In genomic region chrX:96721398-96721797, GRCh38 we compare ENCODE assay signal across 13 cellular contexts. TPM values are rescaled to one million over a fixed set of nuclear protein-coding genes. Genes with fewer than 3 reads are reported as not detected.
DNase-seq lines count a peak whose midpoint lies in the region; ATAC-seq, FAIRE-seq and TF ChIP-seq lines count a peak whose summit lies in the region.
"Had no signal": no experiment of that assay in that cellular context is flagged by ENCODE, and none has a peak within 500 bp of the region (broad histone marks: within the 10 kb centered on the region; RNA-seq: fewer than 3 reads in every experiment).

No MANE protein-coding gene starts in this region.

- peaks cover 14% of the 10 kb centered on the region; the same call in 2 of the 3 replicates for H3K9me3 Mint-ChIP-seq in GM23338

- no peak overlapping the region for H2AFZ ChIP-seq in GM23338

- no peaks in the 10 kb centered on the region for H3K9me3 ChIP-seq in adrenal gland (replicated peaks in 1 of 3)

- no peaks in the 10 kb centered on the region for H3K9me2 ChIP-seq in GM23338 (ENCODE audit: insufficient read depth)

- intact Hi-C loops in left ventricle myocardium superior (cut with micrococcal nuclease) = no loop called here
- intact Hi-C loops in adrenal gland (cut with DNase I) = no loop called here

- no peak overlapping the region for H3K4me2 ChIP-seq in GM23338

- peaks cover 4% of the 10 kb centered on the region; the same call in 2 of the 3 replicates for H3K4me1 Mint-ChIP-seq in GM23338
- H3K4me1 Mint-ChIP-seq: activated naive CD8-positive, alpha-beta T cell treated with anti-CD3 and anti-CD28 coated beads, Interleukin-2, amount 10 ng/mL, durations not matched to agents 7 days and 5 days had no signal

- no peak for TF ChIP-seq CTCF in GM23338 (conservative IDR thresholded peaks at IDR 0.05; ENCODE audit: low read depth in 2 of 2)
- TF ChIP-seq CTCF in adrenal gland (IDR thresholded peaks at IDR 0.05) = no peak

- H3K36me3 ChIP-seq in GM23338 (ENCODE audit: insufficient read depth) (no peaks in the 10 kb centered on the region), adrenal gland (replicated peaks in 1 of 2) (no peaks in the 10 kb centered on the region)

- no peaks in the 10 kb centered on the region for H3K27me3 ChIP-seq in GM23338 (ENCODE audit: insufficient read depth)
- H3K27me3 ChIP-seq in adrenal gland = no peaks in the 10 kb centered on the region

- peak; percentile 1 for DNase-seq in GM12891 (ENCODE audit: insufficient read length, low spot score)
- peak; percentile 5 for DNase-seq in RPMI8226
- DNase-seq in left ventricle myocardium superior = no peak
- no peak for DNase-seq in caudate nucleus (lab: John Stamatoyannopoulos, UW)
- no peak for DNase-seq in GM23338 (ENCODE audit: low spot score)
- DNase-seq in adrenal gland = no peak
- DNase-seq: activated naive CD8-positive, alpha-beta T cell treated with anti-CD3 and anti-CD28 coated beads, Interleukin-2, amount 10 ng/mL, durations not matched to agents 7 days and 5 days; C1 segment of cervical spinal cord; H9; NCI-H2171 treated with DMSO at 0.1 percent for 48 hours; stimulated activated CD4-positive, alpha-beta T cell treated with anti-CD3 and anti-CD28 coated beads, Interleukin-1b, Interleukin-23, amount 100 ng/mL, for 48 hours had no signal

- peaks cover 14% of the 10 kb centered on the region; the same call in 2 of the 3 replicates for H3K36me3 Mint-ChIP-seq in GM23338 (ENCODE audit: low read depth)

- TF ChIP-seq POLR2A in GM12891 (IDR thresholded peaks at IDR 0.05; ENCODE audit: low read depth, low read length) = no peak
- no peak for TF ChIP-seq POLR2A in adrenal gland (IDR thresholded peaks at IDR 0.05)

- H3K27ac ChIP-seq in caudate nucleus (ENCODE audit: low read depth, low read length) (no peak overlapping the region), GM23338 (ENCODE audit: low read depth) (no peak overlapping the region), adrenal gland (no peak overlapping the region)

- H3F3A ChIP-seq in GM23338 (replicated peaks; ENCODE audit: low read depth) = no peaks in the 10 kb centered on the region

- H3K79me2 ChIP-seq in GM23338 (replicated peaks; ENCODE audit: insufficient read depth) = 0 out of 2 replicates have a peak, but pooled peaks cover 5% of the 10 kb centered on the region

- no peaks in the 10 kb centered on the region for H3K27me3 Mint-ChIP-seq in GM23338 (ENCODE audit: insufficient read depth, low read depth, poor library complexity)
- H3K27me3 Mint-ChIP-seq: activated naive CD8-positive, alpha-beta T cell treated with anti-CD3 and anti-CD28 coated beads, Interleukin-2, amount 10 ng/mL, durations not matched to agents 7 days and 5 days had no signal

- peak; percentile 99 for ATAC-seq in GM19463 (IDR thresholded peaks at IDR 0.05; ENCODE audit: unreplicated experiment)
- peak; percentile 99 for ATAC-seq in HG03039 (IDR thresholded peaks at IDR 0.05; ENCODE audit: unreplicated experiment)
- no peak for ATAC-seq in left ventricle myocardium superior
- ATAC-seq in GM23338 = no peak

- H3K4me3 Mint-ChIP-seq in GM23338 = no peak overlapping the region
- H3K4me3 Mint-ChIP-seq: activated naive CD8-positive, alpha-beta T cell treated with anti-CD3 and anti-CD28 coated beads, Interleukin-2, amount 10 ng/mL, durations not matched to agents 7 days and 5 days; H9 had no signal

- H3K4me1 ChIP-seq in GM23338 (ENCODE audit: insufficient read depth) (peaks cover 14% of the 10 kb centered on the region), adrenal gland (replicated peaks in 1 of 2) (peaks cover 0 to 3% of the 10 kb centered on the region in 2 donors)

- H3K27ac Mint-ChIP-seq in GM23338 = no peak overlapping the region
- H3K27ac Mint-ChIP-seq: activated naive CD8-positive, alpha-beta T cell treated with anti-CD3 and anti-CD28 coated beads, Interleukin-2, amount 10 ng/mL, durations not matched to agents 7 days and 5 days; H9 had no signal

- FAIRE-seq in GM12891 (lab: Jason Lieb, UNC) = peak; percentile 77

- H3K4me3 ChIP-seq in GM23338 (no peak overlapping the region), adrenal gland (no peak overlapping the region)

- H4K20me1 ChIP-seq in GM23338 (replicated peaks; ENCODE audit: insufficient read depth) = no peaks in the 10 kb centered on the region

TF ChIP-seq in GM12891, 5 proteins besides CTCF, POLR2A, EP300 and RAD21:
- no peak for TF ChIP-seq PAX5 (IDR thresholded peaks at IDR 0.05; ENCODE audit: insufficient read depth, low read length, severe bottlenecking)
- TF ChIP-seq POU2F2 (IDR thresholded peaks at IDR 0.05; ENCODE audit: low read depth, low read length) = no peak
- TF ChIP-seq TAF1 (IDR thresholded peaks at IDR 0.05; ENCODE audit: low read depth, low read length) = no peak
- TF ChIP-seq SPI1 (IDR thresholded peaks at IDR 0.05; ENCODE audit: low read depth, low read length) = no peak
- no peak for TF ChIP-seq POLR2AphosphoS5 (IDR thresholded peaks at IDR 0.05; ENCODE audit: low read depth, low read length)

TF ChIP-seq in GM23338, 12 proteins besides CTCF, POLR2A, EP300 and RAD21:
- TF ChIP-seq POLR2AphosphoS5 (IDR thresholded peaks at IDR 0.05; ENCODE audit: low read depth) = no peak
TF ChIP-seq in GM23338: peak in this region for 0.

RNA-seq across cellular contexts. Expression of gene DIAPH2, which starts 36.8 kb away (rescaled TPM):
- polyA plus RNA-seq in GM12891 (2012; ENCODE audit: low read depth, missing spikeins) = 2.6 TPM
- total RNA-seq in left ventricle myocardium superior (9.8 TPM), adrenal gland (10 to 100 TPM; 11.2 to 33.3 (median 13.4) TPM)
- total RNA-seq in GM23338 (2014; rRNA removed; shearing (Covaris generic)) = 13.9 and 16.2 TPM in 2 replicates
- polyA plus RNA-seq in GM23338 (2016; fragmentation: Nextera tagmentation; extraction: Ambion mirVana) (50.9 and 56.6 TPM in 2 replicates), adrenal gland (1 to 10 TPM; 3.2 to 8.2 (median 5.3) TPM)

Comparison
In these comparisons a context has a peak if more than half of its experiments do, and no peak if none do; other contexts are left out.
1. DNase-seq: peak in GM12891 (single experiment) and RPMI8226 (single experiment); none in left ventricle myocardium superior (single experiment), caudate nucleus (0 of 61), GM23338 (single experiment) and adrenal gland (0 of 7).
2. ATAC-seq: peak in GM19463 (single experiment) and HG03039 (single experiment); none in left ventricle myocardium superior (single experiment) and GM23338 (single experiment).